Comparison of ENCODE assay signal across 8 cellular contexts in genomic region chr5:79133657-79134451, GRCh38. TPM values are rescaled to one million over a fixed set of nuclear protein-coding genes. Genes with fewer than 3 reads are reported as not detected.
DNase-seq lines count a peak whose midpoint lies in the region; ATAC-seq and TF ChIP-seq lines count a peak whose summit lies in the region.

No MANE protein-coding gene starts in this region.

- no peaks in the 10 kb centered on the region for H3K9me3 ChIP-seq in lung (ENCODE audit: control insufficient read depth in 2 of 2, insufficient read depth in 1 of 2, low read length in 1 of 2)

- H3K27ac Mint-ChIP-seq in activated CD4-positive, alpha-beta memory T cell treated with anti-CD3 and anti-CD28 coated beads for 36 hours, result peak overlapping the region; percentile 74

- no peaks in the 10 kb centered on the region for H3K4me1 ChIP-seq in lung (ENCODE audit: control insufficient read depth in 2 of 2, insufficient read depth in 2 of 2, low read length in 2 of 2)

- intact Hi-C loops in activated CD4-positive, alpha-beta memory T cell treated with anti-CD3 and anti-CD28 coated beads for 36 hours (cut with micrococcal nuclease), result loop anchor here (1.0 to 2.0 kb wide), 5 partner anchors 101 to 330 kb away; partner anchors contain the start of gene ARSB

- POLR2A ChIA-PET in activated CD4-positive, alpha-beta memory T cell treated with anti-CD3 and anti-CD28 coated beads for 36 hours (lab: Charles Lee), result interaction anchor here (0.7 to 1.2 kb wide), 3 partner anchors 101 to 793 kb away, joined by 3 to 5 read pairs (median 3); no protein-coding TSS in a partner anchor

- peak; percentile 34 for TF ChIP-seq CTCF in lung (IDR thresholded peaks at IDR 0.05; ENCODE audit: control extremely low read depth, extremely low read depth)

- ATAC-seq in lung (ENCODE audit: insufficient read depth, low FRiP score) (peak; percentile 65), HG02884 (IDR thresholded peaks at IDR 0.05; ENCODE audit: unreplicated experiment) (no peak)

- WGBS in lung, 2 donors, result 5 to 7% methylated on average over 11 of the region's 11 CpGs

- H3K4me1 Mint-ChIP-seq in activated CD4-positive, alpha-beta memory T cell treated with anti-CD3 and anti-CD28 coated beads for 36 hours (ENCODE audit: low read depth), result peaks cover 13% of the 10 kb centered on the region

- H3K9me3 Mint-ChIP-seq in activated CD4-positive, alpha-beta memory T cell treated with anti-CD3 and anti-CD28 coated beads for 36 hours, result no peaks in the 10 kb centered on the region

- H3K4me3 Mint-ChIP-seq in activated CD4-positive, alpha-beta memory T cell treated with anti-CD3 and anti-CD28 coated beads for 36 hours, result peak overlapping the region; percentile 67

- peak overlapping the region in 1 of 2 donors; percentile 40 for H3K27ac ChIP-seq in lung (ENCODE audit: low read depth in 1 of 2, low read length in 1 of 2)

- no peaks in the 10 kb centered on the region for H3K36me3 Mint-ChIP-seq in activated CD4-positive, alpha-beta memory T cell treated with anti-CD3 and anti-CD28 coated beads for 36 hours

- peaks cover 3% of the 10 kb centered on the region for H3K27me3 Mint-ChIP-seq in activated CD4-positive, alpha-beta memory T cell treated with anti-CD3 and anti-CD28 coated beads for 36 hours

- H3K27me3 ChIP-seq in lung (ENCODE audit: control insufficient read depth, insufficient read depth), result no peaks in the 10 kb centered on the region

- H3K36me3 ChIP-seq in lung (ENCODE audit: control insufficient read depth in 2 of 2, insufficient read depth in 2 of 2, low read length in 2 of 2), result no peaks in the 10 kb centered on the region

- CTCF ChIA-PET in activated CD4-positive, alpha-beta memory T cell treated with anti-CD3 and anti-CD28 coated beads for 36 hours (lab: Charles Lee), result interaction anchor here (0.5 to 11.2 kb wide), 46 partner anchors 11 to 1522 kb away, joined by 3 to 404 read pairs (median 5); partner anchors contain the start of genes ARSB and BHMT

- DNase-seq in AML-193 (lab: John Stamatoyannopoulos, UW) (peak; percentile 66 to 72), HCEC 1CT (peak; percentile 79), NCI-H69 (lab: John Stamatoyannopoulos, UW) (peak; percentile 78), lung (ENCODE audit: low spot score) (peak; percentile 69)
- DNase-seq in activated CD4-positive, alpha-beta memory T cell treated with anti-CD3 and anti-CD28 coated beads for 36 hours, result peak; percentile 81
- DNase-seq in effector CD4-positive, alpha-beta T cell, result peak; percentile 19
- peak; percentile 24 to 38 (median 26) for DNase-seq in stimulated activated CD4-positive, alpha-beta T cell treated with anti-CD3 and anti-CD28 coated beads, TNF-alpha, amount 100 ng/mL, for 4 hours (ENCODE audit: low read depth in 3 of 3)

- H3K4me3 ChIP-seq in lung, result no peak overlapping the region

RNA-seq across cellular contexts. Expression of gene BHMT, which starts 22.2 kb away (rescaled TPM):
- total RNA-seq in activated CD4-positive, alpha-beta memory T cell treated with anti-CD3 and anti-CD28 coated beads for 36 hours, result not detected
- under 1 TPM; 0.46 to 0.55 TPM for total RNA-seq in lung
- polyA plus RNA-seq in lung, result under 1 TPM in 1 of 2 donors, not detected in 1; 0.06 TPM

Comparison
In these comparisons a context has a peak if more than half of its experiments do, and no peak if none do; other contexts are left out.
1. DNase-seq: peak in every context shown above with its lines; median percentile 81 in activated CD4-positive, alpha-beta memory T cell treated with anti-CD3 and anti-CD28 coated beads for 36 hours; 79 in HCEC 1CT; 78 in NCI-H69; 69 in AML-193; 69 in lung; 26 in stimulated activated CD4-positive, alpha-beta T cell treated with anti-CD3 and anti-CD28 coated beads, TNF-alpha, amount 100 ng/mL, for 4 hours; 19 in effector CD4-positive, alpha-beta T cell.